ENCODE assay signal across 1 cellular context in genomic region chr10:99532687-99533495, GRCh38.
TF ChIP-seq lines count a peak whose summit lies in the region.

Gene NKX2-3, plus strand, starts transcription at chr10:99532942. Its CDS starts 190 bp downstream, at chr10:99533132.

TF ChIP-seq in IMR-90, 13 proteins besides CTCF, POLR2A, EP300 and RAD21 (continued from another document):
- TF ChIP-seq NFE2L2 (IDR thresholded peaks at IDR 0.05; ENCODE audit: low read depth, low read length): no peak
- no peak for TF ChIP-seq MXI1 (IDR thresholded peaks at IDR 0.05; ENCODE audit: borderline replicate concordance, low read depth, low read length)
- no peak for TF ChIP-seq CEBPB (IDR thresholded peaks at IDR 0.05; ENCODE audit: low read depth, low read length)
- no peak for TF ChIP-seq FOS (IDR thresholded peaks at IDR 0.05; ENCODE audit: low read depth, low read length)
- no peak for TF ChIP-seq BHLHE40 (IDR thresholded peaks at IDR 0.05; ENCODE audit: low read depth, low read length)
- no peak for TF ChIP-seq MAFK (IDR thresholded peaks at IDR 0.05; ENCODE audit: low read depth, low read length)
